Comparison of ENCODE assay signal across 1 cellular context in genomic region chr9:127869310-127870152, GRCh38.
TF ChIP-seq lines count a peak whose summit lies in the region.

No MANE protein-coding gene starts in this region.

TF ChIP-seq in GM12878, 131 proteins besides CTCF, POLR2A, EP300 and RAD21 (continued from another document):
- TF ChIP-seq ZBTB33 (IDR thresholded peaks at IDR 0.05) (no peak), SREBF2 (IDR thresholded peaks at IDR 0.05; ENCODE audit: low read length) (no peak)
